Comparison of ENCODE assay signal across 8 cellular contexts in genomic region chr3:177345973-177346503, GRCh38.
DNase-seq lines count a peak whose midpoint lies in the region; ATAC-seq and FAIRE-seq lines count a peak whose summit lies in the region.

No MANE protein-coding gene starts in this region.

- H3K4me3 ChIP-seq in small intestine (ENCODE audit: low read depth in 1 of 2, low read length in 2 of 2) = no peak overlapping the region

- H3K36me3 ChIP-seq in small intestine (ENCODE audit: control insufficient read depth in 2 of 2, insufficient read depth in 2 of 2, low read length in 2 of 2) = no peaks in the 10 kb centered on the region

- peaks cover 4 to 10% of the 10 kb centered on the region in 2 donors for H3K4me1 ChIP-seq in small intestine (ENCODE audit: control insufficient read depth in 2 of 2, insufficient read depth in 1 of 2, low read depth in 1 of 2, low read length in 1 of 2)

- FAIRE-seq in small intestine (lab: Jason Lieb, UNC) = no peak

- no peaks in the 10 kb centered on the region for H3K9me3 ChIP-seq in small intestine (ENCODE audit: control insufficient read depth, low read depth)

- DNase-seq in small intestine = no peak
- DNase-seq in C1 segment of cervical spinal cord (lab: John Stamatoyannopoulos, UW) = no peak
- DNase-seq in NCI-H345 (lab: John Stamatoyannopoulos, UW) = no peak
- DNase-seq in NCI-H774 (lab: John Stamatoyannopoulos, UW) = no peak
- no peak for DNase-seq in DMS153 treated with DMSO at 0.1 percent for 48 hours (lab: John Stamatoyannopoulos, UW; ENCODE audit: unreplicated experiment)

- H3K27me3 ChIP-seq in small intestine (ENCODE audit: control insufficient read depth in 2 of 2, insufficient read depth in 2 of 2, low read length in 2 of 2) = no peaks in the 10 kb centered on the region

- H3K27ac ChIP-seq in cingulate gyrus (ENCODE audit: low read depth, low read length) = peak overlapping the region; percentile 73
- peak overlapping the region; percentile 41 to 94 for H3K27ac ChIP-seq in small intestine (ENCODE audit: low read depth in 1 of 2, low read length in 1 of 2)

- ATAC-seq in GM19467 (IDR thresholded peaks at IDR 0.05; ENCODE audit: unreplicated experiment) = peak; percentile 9
- ATAC-seq in HG03520 (IDR thresholded peaks at IDR 0.05; ENCODE audit: unreplicated experiment) = peak; percentile 23
